8 cellular contexts compared by ENCODE assay signal in genomic region chr2:202377308-202377736, GRCh38. TPM values are rescaled to one million over a fixed set of nuclear protein-coding genes. Genes with fewer than 3 reads are reported as not detected.
DNase-seq lines count a peak whose midpoint lies in the region; ATAC-seq and TF ChIP-seq lines count a peak whose summit lies in the region.

No MANE protein-coding gene starts in this region.

- H3K4me1 ChIP-seq in liver (ENCODE audit: control insufficient read depth in 4 of 4, insufficient read depth in 4 of 4, low read length in 3 of 4), result peaks cover 3 to 33% (median 11%) of the 10 kb centered on the region in 4 donors

- peaks cover 39% of the 10 kb centered on the region for H3K4me1 Mint-ChIP-seq in stimulated activated naive CD8-positive, alpha-beta T cell treated with anti-CD3 and anti-CD28 coated beads, Interleukin-15, Interleukin-2, amounts not matched to agents 100 ng/mL and 50 ng/mL, for 24 hours (ENCODE audit: low read depth)

- no peaks in the 10 kb centered on the region for H3K36me3 ChIP-seq in liver (ENCODE audit: control insufficient read depth in 4 of 4, insufficient read depth in 3 of 4, low read depth in 1 of 4, low read length in 3 of 4)

- no peaks in the 10 kb centered on the region for H3K36me3 Mint-ChIP-seq in stimulated activated naive CD8-positive, alpha-beta T cell treated with anti-CD3 and anti-CD28 coated beads, Interleukin-15, Interleukin-2, amounts not matched to agents 100 ng/mL and 50 ng/mL, for 24 hours (ENCODE audit: low read depth)

- WGBS in liver, result under 1% methylated on average over 29 of the region's 29 CpGs

- peak; percentile 41 for DNase-seq in AG08396 (ENCODE audit: low spot score)
- DNase-seq in GM20000 (ENCODE audit: low spot score), result peak; percentile 29
- DNase-seq in coronary artery (ENCODE audit: low spot score), result peak; percentile 80
- no peak for DNase-seq in COLO829 (ENCODE audit: low spot score)

- ATAC-seq in SK-N-SH treated with all-trans-retinoic acid at 6 μM for 48 hours, result peak; percentile 35
- no peak for ATAC-seq in HG02588 (IDR thresholded peaks at IDR 0.05; ENCODE audit: unreplicated experiment)

- peak overlapping the region; percentile 98 for H3K4me3 Mint-ChIP-seq in stimulated activated naive CD8-positive, alpha-beta T cell treated with anti-CD3 and anti-CD28 coated beads, Interleukin-15, Interleukin-2, amounts not matched to agents 100 ng/mL and 50 ng/mL, for 24 hours

- H3K9me3 Mint-ChIP-seq in stimulated activated naive CD8-positive, alpha-beta T cell treated with anti-CD3 and anti-CD28 coated beads, Interleukin-15, Interleukin-2, amounts not matched to agents 100 ng/mL and 50 ng/mL, for 24 hours, result no peaks in the 10 kb centered on the region

- H3K4me3 ChIP-seq in coronary artery (peak overlapping the region; percentile 88), liver (ENCODE audit: low read depth in 1 of 3, low read length in 3 of 3) (peak overlapping the region; percentile 83 to 98 (median 92))

- no peaks in the 10 kb centered on the region for H3K9me3 ChIP-seq in liver (ENCODE audit: control insufficient read depth in 4 of 4, low read length in 3 of 4)

- peak overlapping the region; percentile 93 for H3K27ac Mint-ChIP-seq in stimulated activated naive CD8-positive, alpha-beta T cell treated with anti-CD3 and anti-CD28 coated beads, Interleukin-15, Interleukin-2, amounts not matched to agents 100 ng/mL and 50 ng/mL, for 24 hours

- TF ChIP-seq RAD21 in liver (IDR thresholded peaks at IDR 0.05), result peak in 1 of 2 donors; percentile 30

- no peaks in the 10 kb centered on the region for H3K27me3 ChIP-seq in liver (ENCODE audit: control insufficient read depth in 4 of 4, insufficient read depth in 4 of 4, low read length in 3 of 4)

- TF ChIP-seq CTCF in GM20000 (IDR thresholded peaks at IDR 0.05; ENCODE audit: extremely low read depth, missing control alignments), result no peak
- TF ChIP-seq CTCF in coronary artery (IDR thresholded peaks at IDR 0.05), result no peak
- TF ChIP-seq CTCF in liver (IDR thresholded peaks at IDR 0.05; ENCODE audit: low read depth, low read length, missing input control), result no peak

- H3K9ac ChIP-seq in liver (ENCODE audit: low read depth in 1 of 2, low read length in 2 of 2), result peak overlapping the region; percentile 88 to 89

- H3K27me3 Mint-ChIP-seq in stimulated activated naive CD8-positive, alpha-beta T cell treated with anti-CD3 and anti-CD28 coated beads, Interleukin-15, Interleukin-2, amounts not matched to agents 100 ng/mL and 50 ng/mL, for 24 hours, result no peaks in the 10 kb centered on the region

- H3K27ac ChIP-seq in coronary artery (peak overlapping the region; percentile 94 to 99), liver (ENCODE audit: low read depth in 1 of 2, low read length in 2 of 2) (peak overlapping the region; percentile 91 to 93)

TF ChIP-seq in SK-N-SH treated with all-trans-retinoic acid at 6 μM for 48 hours, 23 proteins besides CTCF, POLR2A, EP300 and RAD21 (continues in another document):
- no peak for TF ChIP-seq GLIS3 (CRISPR knock-in tag; IDR thresholded peaks at IDR 0.05)
- no peak for TF ChIP-seq ARNTL (CRISPR knock-in tag; IDR thresholded peaks at IDR 0.05; ENCODE audit: borderline replicate concordance, low read depth)
- TF ChIP-seq CREB5 (CRISPR knock-in tag; IDR thresholded peaks at IDR 0.05; ENCODE audit: low read depth), result no peak
- no peak for TF ChIP-seq ZC3H10 (CRISPR knock-in tag; IDR thresholded peaks at IDR 0.05)
- TF ChIP-seq ZFP30 (CRISPR knock-in tag; IDR thresholded peaks at IDR 0.05), result no peak
- no peak for TF ChIP-seq ESRRG (CRISPR knock-in tag; IDR thresholded peaks at IDR 0.05)
- TF ChIP-seq ZNF8 (CRISPR knock-in tag; IDR thresholded peaks at IDR 0.05), result no peak
- TF ChIP-seq ZNF70 (CRISPR knock-in tag; IDR thresholded peaks at IDR 0.05), result no peak
- TF ChIP-seq PATZ1 (CRISPR knock-in tag; IDR thresholded peaks at IDR 0.05; ENCODE audit: borderline replicate concordance), result no peak

TF ChIP-seq in liver, 16 proteins besides CTCF, POLR2A, EP300 and RAD21:
- TF ChIP-seq EGR1 (IDR thresholded peaks at IDR 0.05; ENCODE audit: low read depth in 2 of 2), result no peak
- TF ChIP-seq GABPA (IDR thresholded peaks at IDR 0.05 in 1 of 2, conservative IDR thresholded peaks at IDR 0.05 in 1 of 2), result no peak
- no peak for TF ChIP-seq FOXA1 (IDR thresholded peaks at IDR 0.05)
- TF ChIP-seq NR2F2 (IDR thresholded peaks at IDR 0.05), result no peak
- TF ChIP-seq YY1 (IDR thresholded peaks at IDR 0.05), result peak; percentile 27
- peak; percentile 16 for TF ChIP-seq TAF1 (conservative IDR thresholded peaks at IDR 0.05)
- peak; percentile 79 for TF ChIP-seq REST (IDR thresholded peaks at IDR 0.05)
- no peak for TF ChIP-seq ZBTB33 (IDR thresholded peaks at IDR 0.05)
- TF ChIP-seq HNF4A (conservative IDR thresholded peaks at IDR 0.05), result no peak

RNA-seq across cellular contexts. Expression of gene BMPR2, which starts 1.2 kb away (rescaled TPM):
- 10 to 100 TPM in 1 of 2 donors, 1 to 10 TPM in 1; 9.9 to 16.2 TPM for total RNA-seq in liver
- 1 to 10 TPM; 4.3 to 5.5 TPM for polyA plus RNA-seq in liver
